In the genomic region with DNA sequence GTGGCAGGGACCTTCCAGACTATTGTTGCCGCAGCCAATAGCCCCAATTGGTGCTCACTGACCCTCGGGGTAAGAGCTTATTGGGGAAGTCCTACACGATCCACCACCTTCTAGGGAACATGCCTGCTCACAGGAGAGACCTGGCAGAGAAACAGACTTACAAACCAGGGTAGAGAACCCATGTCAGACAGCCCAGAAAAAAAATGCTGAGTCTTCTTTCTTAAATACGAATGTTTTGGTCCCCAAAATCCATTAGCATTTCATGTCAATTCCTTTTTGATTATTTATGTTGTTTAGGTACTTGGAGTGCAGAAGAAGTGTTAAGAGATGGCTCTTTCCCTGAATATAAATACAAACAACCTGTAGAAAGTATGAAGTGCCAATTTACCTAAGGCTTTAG, we compare ENCODE assay signal across 25 cellular contexts.
DNase-seq lines count a peak whose midpoint lies in the region; ATAC-seq, FAIRE-seq and TF ChIP-seq lines count a peak whose summit lies in the region.
"Had no signal": no experiment of that assay in that cellular context is flagged by ENCODE, and none has a peak within 500 bp of the region (broad histone marks: within the 10 kb centered on the region; RNA-seq: fewer than 3 reads in every experiment).

No MANE protein-coding gene starts in this region.

- no peak overlapping the region for H2AFZ ChIP-seq in HepG2 (ENCODE audit: low read length)
- H2AFZ ChIP-seq in K562 (ENCODE audit: low read depth, low read length): no peak overlapping the region
- no peak overlapping the region for H2AFZ ChIP-seq in neural progenitor cell (replicated peaks)

- BruUV-seq in HepG2 (replicated peaks; lab: Mats Ljungman, UMichigan): no TSS peak
- no TSS peak for BruUV-seq in K562 (replicated peaks; lab: Mats Ljungman, UMichigan)

- in situ Hi-C loops in HepG2 (cut with HindIII; ENCODE audit: extremely low pct_ligation_motif_present, low pct_unique_long_range_greater_than_20kb): no loop called here
- in situ Hi-C loops in K562 (cut with MboI): no loop called here
- in situ Hi-C loops in KBM-7 (cut with MboI; ENCODE audit: low pct_unique_long_range_greater_than_20kb, low sequenced_read_pairs): no loop called here

- DNase-seq in HepG2 (ENCODE audit: low spot score): no peak
- no peak for DNase-seq in right lobe of liver
- DNase-seq in K562 (ENCODE audit: extremely low read depth in 1 of 4, low spot score in 3 of 4): no peak
- DNase-seq in neural progenitor cell (ENCODE audit: low spot score): no peak
- DNase-seq in activated CD8-positive, alpha-beta memory T cell treated with anti-CD3 and anti-CD28 coated beads, Interleukin-2, amount 50 U/mL, for 4 hours: no peak
- no peak for DNase-seq in KBM-7
- DNase-seq: ACHN; BE2C; C1 segment of cervical spinal cord; CD4-positive, alpha-beta memory T cell; CD4-positive, CD25-positive, alpha-beta regulatory T cell; CD8-positive, alpha-beta memory T cell; COR-L47; DMS 273 treated with DMSO at 0.1 percent for 48 hours; DMS153; DMS53; DMS79; DND-41; GF-D8 had no signal

- peaks cover 9% of the 10 kb centered on the region for H3K27me3 Mint-ChIP-seq in neural progenitor cell (ENCODE audit: insufficient read depth, low read depth)
- H3K27me3 Mint-ChIP-seq: CD4-positive, CD25-positive, alpha-beta regulatory T cell had no signal

- no peak for TF ChIP-seq POLR2A in HepG2 (IDR thresholded peaks at IDR 0.05; ENCODE audit: insufficient read depth in 1 of 2, low read depth in 2 of 2, low read length in 2 of 2)
- TF ChIP-seq POLR2A in right lobe of liver (IDR thresholded peaks at IDR 0.05): no peak
- TF ChIP-seq POLR2A in K562 (conservative IDR thresholded peaks at IDR 0.05): no peak

- no peak overlapping the region for H3K4me3 Mint-ChIP-seq in neural progenitor cell
- H3K4me3 Mint-ChIP-seq: CD14-positive monocyte; CD4-positive, alpha-beta memory T cell; CD4-positive, CD25-positive, alpha-beta regulatory T cell; CD8-positive, alpha-beta memory T cell had no signal

- TF ChIP-seq RAD21 in HepG2 (CRISPR knock-in tag; IDR thresholded peaks at IDR 0.05) (no peak), K562 (CRISPR knock-in tag; conservative IDR thresholded peaks at IDR 0.05 in 1 of 2, IDR thresholded peaks at IDR 0.05 in 1 of 2) (no peak)

- H3K9me3 ChIP-seq in HepG2 (ENCODE audit: low read length): peaks cover 4% of the 10 kb centered on the region
- no peaks in the 10 kb centered on the region for H3K9me3 ChIP-seq in right lobe of liver
- H3K9me3 ChIP-seq in K562 (replicated peaks; ENCODE audit: control insufficient read depth, insufficient read depth, low read depth, low read length): no peaks in the 10 kb centered on the region
- H3K9me3 ChIP-seq in neural progenitor cell (ENCODE audit: low read depth): no peaks in the 10 kb centered on the region
- H3K9me3 ChIP-seq: BE2C, BLaER1 had no signal

- ATAC-seq in HepG2 (no peak), right lobe of liver (no peak), K562 (no peak)

- no peak for TF ChIP-seq EP300 in HepG2 (IDR thresholded peaks at IDR 0.05; ENCODE audit: low read depth in 2 of 2, low read length in 2 of 2)
- TF ChIP-seq EP300 in HepG2 (CRISPR knock-in tag; IDR thresholded peaks at IDR 0.05; ENCODE audit: borderline replicate concordance): no peak
- TF ChIP-seq EP300 in K562 (IDR thresholded peaks at IDR 0.05; ENCODE audit: low read length): no peak

- CTCF ChIA-PET in HepG2 (lab: Yijun Ruan, JAX; ENCODE audit: low intra/inter-chr PET ratio, low total read pairs) (no interaction called here), K562 (lab: Yijun Ruan, JAX; ENCODE audit: low intra/inter-chr PET ratio) (no interaction called here)

- FAIRE-seq in HepG2 (lab: Jason Lieb, UNC): no peak
- no peak for FAIRE-seq in K562 (lab: Jason Lieb, UNC)
- FAIRE-seq: G401.6, GM12891, GM19239 had no signal

- peak overlapping the region; percentile 26 for H3K27ac Mint-ChIP-seq in neural progenitor cell
- H3K27ac Mint-ChIP-seq: CD14-positive monocyte; CD4-positive, alpha-beta memory T cell; CD4-positive, CD25-positive, alpha-beta regulatory T cell; CD8-positive, alpha-beta memory T cell had no signal

- H3K4me3 ChIP-seq in HepG2 (replicated peaks in 1 of 3; ENCODE audit: insufficient read depth in 1 of 3, low read depth in 2 of 3, low read length in 3 of 3): no peak overlapping the region
- no peak overlapping the region for H3K4me3 ChIP-seq in right lobe of liver
- H3K4me3 ChIP-seq in K562: no peak overlapping the region
- no peak overlapping the region for H3K4me3 ChIP-seq in neural progenitor cell
- H3K4me3 ChIP-seq: BLaER1 had no signal

- H3K36me3 Mint-ChIP-seq in neural progenitor cell: no peaks in the 10 kb centered on the region
- H3K36me3 Mint-ChIP-seq: CD14-positive monocyte; CD4-positive, alpha-beta memory T cell; CD4-positive, CD25-positive, alpha-beta regulatory T cell; CD8-positive, alpha-beta memory T cell had no signal

- no peaks in the 10 kb centered on the region for H3F3A ChIP-seq in neural progenitor cell (ENCODE audit: low read depth)

- intact Hi-C loops in HepG2 (cut with micrococcal nuclease; ENCODE audit: unreplicated experiment): no loop called here
- intact Hi-C loops in right lobe of liver (cut with DNase I): no loop called here
- intact Hi-C loops in K562 (cut with micrococcal nuclease): no loop called here

- H3K9me1 ChIP-seq in K562 (ENCODE audit: control insufficient read depth, insufficient read depth, low read length): no peaks in the 10 kb centered on the region

- H3K36me3 ChIP-seq in HepG2 (replicated peaks in 1 of 2; ENCODE audit: control insufficient read depth in 1 of 2, insufficient read depth in 2 of 2, low read length in 2 of 2) (no peaks in the 10 kb centered on the region), right lobe of liver (no peaks in the 10 kb centered on the region), K562 (ENCODE audit: control insufficient read depth, insufficient read depth, low read length) (no peaks in the 10 kb centered on the region), neural progenitor cell (no peaks in the 10 kb centered on the region)
- H3K36me3 ChIP-seq: BE2C, BLaER1 had no signal

- H3K4me1 ChIP-seq in HepG2 (ENCODE audit: insufficient read depth, low read length): no peaks in the 10 kb centered on the region
- H3K4me1 ChIP-seq in right lobe of liver: peaks cover 0 to 10% (median 3%) of the 10 kb centered on the region in 4 donors
- H3K4me1 ChIP-seq in K562 (replicated peaks in 1 of 2; ENCODE audit: control insufficient read depth in 2 of 2, insufficient read depth in 2 of 2, low read length in 2 of 2): no peaks in the 10 kb centered on the region
- H3K4me1 ChIP-seq in neural progenitor cell: no peaks in the 10 kb centered on the region
- H3K4me1 ChIP-seq: BE2C, BLaER1 had no signal

- TF ChIP-seq CTCF in HepG2 (CRISPR knock-in tag; IDR thresholded peaks at IDR 0.05) (no peak), right lobe of liver (IDR thresholded peaks at IDR 0.05) (no peak), K562 (IDR thresholded peaks at IDR 0.05 in 2 of 3, conservative IDR thresholded peaks at IDR 0.05 in 1 of 3; ENCODE audit: insufficient read depth in 2 of 3, low read depth in 1 of 3, low read length in 3 of 3) (no peak), neural progenitor cell (IDR thresholded peaks at IDR 0.05) (no peak)

- H3K79me2 ChIP-seq in HepG2 (ENCODE audit: insufficient read depth, low read length) (no peaks in the 10 kb centered on the region), K562 (ENCODE audit: control insufficient read depth, insufficient read depth, low read length) (no peaks in the 10 kb centered on the region), neural progenitor cell (ENCODE audit: low read depth) (no peaks in the 10 kb centered on the region)

- H3K9ac ChIP-seq in HepG2 (ENCODE audit: insufficient read depth, low read depth, low read length) (no peak overlapping the region), K562 (ENCODE audit: insufficient read depth in 1 of 2, low read depth in 2 of 2, low read length in 2 of 2) (no peak overlapping the region), neural progenitor cell (no peak overlapping the region)
- H3K9ac ChIP-seq: BLaER1 had no signal

- H3K4me1 Mint-ChIP-seq in neural progenitor cell: no peaks in the 10 kb centered on the region
- H3K4me1 Mint-ChIP-seq: CD14-positive monocyte; CD4-positive, alpha-beta memory T cell; CD4-positive, CD25-positive, alpha-beta regulatory T cell; CD8-positive, alpha-beta memory T cell had no signal

- H3K27ac ChIP-seq in HepG2 (ENCODE audit: extremely low read length, insufficient read depth, low read length) (no peak overlapping the region), right lobe of liver (no peak overlapping the region), K562 (ENCODE audit: extremely low read depth, low read depth, low read length) (no peak overlapping the region), neural progenitor cell (no peak overlapping the region)
- H3K27ac ChIP-seq: 22Rv1, BLaER1 had no signal

- peaks cover 0 to 6% of the 10 kb centered on the region in 2 experiments; a peak in 2 of 5 replicates for H3K27me3 ChIP-seq in HepG2 (ENCODE audit: control insufficient read depth in 1 of 2, insufficient read depth in 2 of 2, low read length in 2 of 2)
- H3K27me3 ChIP-seq in right lobe of liver: no peaks in the 10 kb centered on the region
- no peaks in the 10 kb centered on the region for H3K27me3 ChIP-seq in K562 (ENCODE audit: control insufficient read depth in 2 of 2, insufficient read depth in 2 of 2, low read length in 2 of 2)
- H3K27me3 ChIP-seq in neural progenitor cell: no peaks in the 10 kb centered on the region
- H3K27me3 ChIP-seq: BE2C, BLaER1 had no signal

- under 1% methylated on average over 4 of the region's 4 CpGs for WGBS in HepG2 (ENCODE audit: low lambda C conversion rate)
- WGBS in right lobe of liver (ENCODE audit: insufficient coverage, low coverage, low lambda C conversion rate, missing lambda C conversion rate): 61% methylated on average over 4 of the region's 4 CpGs
- 0% methylated on average over 4 of the region's 4 CpGs for WGBS in K562 (ENCODE audit: insufficient coverage, low coverage, missing lambda C conversion rate)

- H3K4me2 ChIP-seq in HepG2 (ENCODE audit: low read depth, low read length) (no peak overlapping the region), K562 (ENCODE audit: insufficient read depth, low read length) (no peak overlapping the region), neural progenitor cell (no peak overlapping the region)
- H3K4me2 ChIP-seq: BLaER1 had no signal

- peaks cover 5% of the 10 kb centered on the region for H3K9me3 Mint-ChIP-seq in neural progenitor cell

- H4K20me1 ChIP-seq in HepG2 (ENCODE audit: insufficient read depth, low read length) (no peaks in the 10 kb centered on the region), K562 (replicated peaks; ENCODE audit: control insufficient read depth, insufficient read depth, low read length) (no peaks in the 10 kb centered on the region), neural progenitor cell (ENCODE audit: low read depth) (no peaks in the 10 kb centered on the region)
- H4K20me1 ChIP-seq: BLaER1 had no signal

- POLR2A ChIA-PET in HepG2 (lab: Yijun Ruan, JAX): no interaction called here
- POLR2A ChIA-PET in K562 (lab: Yijun Ruan, JAX): interaction anchor here (0.7 kb wide), 1 partner anchor 8 kb away, joined by 3 read pairs; no protein-coding TSS in a partner anchor

TF ChIP-seq in HepG2, 621 proteins besides CTCF, POLR2A, EP300 and RAD21 (continues in another document):
- peak; percentile 53 to 57; a peak in 3 of 4 replicates for TF ChIP-seq MAFK (conservative IDR thresholded peaks at IDR 0.05 in 1 of 2, IDR thresholded peaks at IDR 0.05 in 1 of 2; ENCODE audit: low read length in 2 of 2)
